ENCODE assay signal across 1 cellular context in genomic region chr20:31723282-31724078, GRCh38.
TF ChIP-seq lines count a peak whose summit lies in the region.

No MANE protein-coding gene starts in this region.

TF ChIP-seq in HepG2, 621 proteins besides CTCF, POLR2A, EP300 and RAD21 (continued from another document and continues in another):
- TF ChIP-seq ZNF407 (CRISPR knock-in tag; IDR thresholded peaks at IDR 0.05; ENCODE audit: not compliant biosample characterization), result peak; percentile 93
- no peak for TF ChIP-seq ZNF75D (CRISPR knock-in tag; IDR thresholded peaks at IDR 0.05; ENCODE audit: borderline replicate concordance)
- peak; percentile 95 for TF ChIP-seq KLF13 (CRISPR knock-in tag; IDR thresholded peaks at IDR 0.05)
- peak; percentile 95 for TF ChIP-seq HMGXB4 (CRISPR knock-in tag; IDR thresholded peaks at IDR 0.05; ENCODE audit: borderline replicate concordance in 1 of 2, low read depth in 1 of 2)
- no peak for TF ChIP-seq ZNF329 (CRISPR knock-in tag; IDR thresholded peaks at IDR 0.05; ENCODE audit: low read depth)
- peak; percentile 95; the same call in 1 of the 2 replicates for TF ChIP-seq ZNF670 (CRISPR knock-in tag; IDR thresholded peaks at IDR 0.05; ENCODE audit: borderline replicate concordance)
- peak; percentile 100 for TF ChIP-seq ZFY (CRISPR knock-in tag; IDR thresholded peaks at IDR 0.05)
- TF ChIP-seq RFXAP (CRISPR knock-in tag; IDR thresholded peaks at IDR 0.05; ENCODE audit: borderline replicate concordance), result peak; percentile 85
- peak; percentile 95 for TF ChIP-seq RFX3 (CRISPR knock-in tag; IDR thresholded peaks at IDR 0.05)
- TF ChIP-seq XRCC5 (optimal IDR thresholded peaks at IDR 0.05; ENCODE audit: low read length), result peak; percentile 96
- no peak; the same call in 1 of the 2 replicates for TF ChIP-seq U2AF2 (IDR thresholded peaks at IDR 0.05; ENCODE audit: low read depth, low read length)
- peak; percentile 81; the same call in 1 of the 2 replicates for TF ChIP-seq AKNA (CRISPR knock-in tag; IDR thresholded peaks at IDR 0.05; ENCODE audit: borderline replicate concordance)
- TF ChIP-seq ZNF101 (CRISPR knock-in tag; IDR thresholded peaks at IDR 0.05; ENCODE audit: borderline replicate concordance, low read depth), result no peak
- TF ChIP-seq YY1 (IDR thresholded peaks at IDR 0.05; ENCODE audit: insufficient read depth, insufficient replicate concordance, low read depth, low read length), result peak; percentile 93
- peak; percentile 56; the same call in 1 of the 2 replicates for TF ChIP-seq ZNF343 (CRISPR knock-in tag; IDR thresholded peaks at IDR 0.05)
- no peak for TF ChIP-seq ZNF644 (CRISPR knock-in tag; IDR thresholded peaks at IDR 0.05; ENCODE audit: low read depth)
- peak; percentile 92 for TF ChIP-seq IKZF4 (CRISPR knock-in tag; IDR thresholded peaks at IDR 0.05; ENCODE audit: borderline replicate concordance, low read depth, not compliant biosample characterization)
- peak; percentile 82; the same call in 1 of the 2 replicates for TF ChIP-seq ZNF724P (CRISPR knock-in tag; IDR thresholded peaks at IDR 0.05; ENCODE audit: borderline replicate concordance)
- peak; percentile 35; the same call in 1 of the 2 replicates for TF ChIP-seq ZNF652 (CRISPR knock-in tag; IDR thresholded peaks at IDR 0.05; ENCODE audit: borderline replicate concordance, low read depth)
- TF ChIP-seq ZNF646 (CRISPR knock-in tag; IDR thresholded peaks at IDR 0.05), result no peak
- TF ChIP-seq ZNF577 (CRISPR knock-in tag; IDR thresholded peaks at IDR 0.05; ENCODE audit: borderline replicate concordance, low read depth), result no peak
- TF ChIP-seq ZNF17 (CRISPR knock-in tag; IDR thresholded peaks at IDR 0.05), result no peak
- TF ChIP-seq ZNF780A (CRISPR knock-in tag; IDR thresholded peaks at IDR 0.05), result no peak; the same call in none of the 2 replicates
- TF ChIP-seq USF2 (IDR thresholded peaks at IDR 0.05; ENCODE audit: low read depth, low read length), result no peak
- TF ChIP-seq USF2 (CRISPR knock-in tag; IDR thresholded peaks at IDR 0.05; ENCODE audit: borderline replicate concordance), result no peak
- peak; percentile 98 for TF ChIP-seq BRD4 (CRISPR knock-in tag; IDR thresholded peaks at IDR 0.05)
- no peak for TF ChIP-seq HDAC6 (IDR thresholded peaks at IDR 0.05; ENCODE audit: low read depth, low read length)
